22 cellular contexts compared by ENCODE assay signal in genomic region chr17:28528329-28529011, GRCh38. TPM values are rescaled to one million over a fixed set of nuclear protein-coding genes. Genes with fewer than 3 reads are reported as not detected.
DNase-seq lines count a peak whose midpoint lies in the region; ATAC-seq and TF ChIP-seq lines count a peak whose summit lies in the region.
"Had no signal": no experiment of that assay in that cellular context is flagged by ENCODE, and none has a peak within 500 bp of the region (broad histone marks: within the 10 kb centered on the region; RNA-seq: fewer than 3 reads in every experiment).

No MANE protein-coding gene starts in this region.

- H3K4me3 ChIP-seq in BLaER1 treated with 17β-estradiol and CSF1 and Interleukin-3, amounts not matched to agents 10 nM and 100 nM: no peak overlapping the region
- no peak overlapping the region for H3K4me3 ChIP-seq in neural progenitor cell
- H3K4me3 ChIP-seq: adrenal gland, testis had no signal

- no peaks in the 10 kb centered on the region for H3K9me3 Mint-ChIP-seq in neural progenitor cell
- no peaks in the 10 kb centered on the region for H3K9me3 Mint-ChIP-seq in activated CD8-positive, alpha-beta T cell treated with anti-CD3 and anti-CD28 coated beads, Interleukin-2, amount 10 ng/mL, durations not matched to agents 7 days and 5 days (ENCODE audit: insufficient read depth)
- H3K9me3 Mint-ChIP-seq: activated T-helper 17 cell treated with anti-CD3 and anti-CD28 coated beads, Interleukin-2, amount 50 U/mL, for 72 hours; IgD-negative memory B cell had no signal

- H3K4me1 Mint-ChIP-seq in neural progenitor cell: peaks cover 41% of the 10 kb centered on the region
- H3K4me1 Mint-ChIP-seq in activated CD8-positive, alpha-beta T cell treated with anti-CD3 and anti-CD28 coated beads, Interleukin-2, amount 10 ng/mL, durations not matched to agents 7 days and 5 days (ENCODE audit: low read depth): no peaks in the 10 kb centered on the region
- H3K4me1 Mint-ChIP-seq: activated T-helper 17 cell treated with anti-CD3 and anti-CD28 coated beads, Interleukin-2, amount 50 U/mL, for 72 hours; IgD-negative memory B cell had no signal

- no peaks in the 10 kb centered on the region for H3K9me3 ChIP-seq in BLaER1 treated with 17β-estradiol and CSF1 and Interleukin-3, amounts not matched to agents 10 nM and 100 nM (replicated peaks in 1 of 11)
- no peaks in the 10 kb centered on the region for H3K9me3 ChIP-seq in neural progenitor cell (ENCODE audit: low read depth)
- H3K9me3 ChIP-seq: adrenal gland, testis had no signal

- H3K27ac Mint-ChIP-seq in neural progenitor cell: no peak overlapping the region
- no peak overlapping the region for H3K27ac Mint-ChIP-seq in activated CD8-positive, alpha-beta T cell treated with anti-CD3 and anti-CD28 coated beads, Interleukin-2, amount 10 ng/mL, durations not matched to agents 7 days and 5 days
- H3K27ac Mint-ChIP-seq: activated T-helper 17 cell treated with anti-CD3 and anti-CD28 coated beads, Interleukin-2, amount 50 U/mL, for 72 hours; IgD-negative memory B cell had no signal

- H4K20me1 ChIP-seq in BLaER1 treated with 17β-estradiol and CSF1 and Interleukin-3, amounts not matched to agents 10 nM and 100 nM: no peaks in the 10 kb centered on the region; a peak in 1 of 22 replicates
- H4K20me1 ChIP-seq in neural progenitor cell (ENCODE audit: low read depth): no peaks in the 10 kb centered on the region

- CTCF ChIA-PET in activated CD8-positive, alpha-beta T cell treated with anti-CD3 and anti-CD28 coated beads, Interleukin-2, amount 10 ng/mL, durations not matched to agents 7 days and 5 days (lab: Charles Lee): interaction anchor here (1.0 to 1.5 kb wide), 2 partner anchors 13 to 21 kb away, joined by 3 to 4 read pairs; no protein-coding TSS in a partner anchor

- H3K36me3 Mint-ChIP-seq in neural progenitor cell: no peaks in the 10 kb centered on the region
- H3K36me3 Mint-ChIP-seq in activated CD8-positive, alpha-beta T cell treated with anti-CD3 and anti-CD28 coated beads, Interleukin-2, amount 10 ng/mL, durations not matched to agents 7 days and 5 days (ENCODE audit: low read depth): no peaks in the 10 kb centered on the region

- H3K27me3 ChIP-seq in BLaER1 treated with 17β-estradiol and CSF1 and Interleukin-3, amounts not matched to agents 10 nM and 100 nM: no peaks in the 10 kb centered on the region
- no peaks in the 10 kb centered on the region for H3K27me3 ChIP-seq in neural progenitor cell
- H3K27me3 ChIP-seq: testis had no signal

- no peak overlapping the region for H2AFZ ChIP-seq in neural progenitor cell (replicated peaks)

- DNase-seq in M059J (ENCODE audit: low read depth): peak; percentile 70
- no peak for DNase-seq in epithelial cell of prostate (ENCODE audit: low read depth, low spot score)
- DNase-seq in neural progenitor cell (ENCODE audit: low spot score): peak; percentile 71
- DNase-seq in NCI-H1417 (lab: John Stamatoyannopoulos, UW): no peak
- DNase-seq in activated CD8-positive, alpha-beta T cell treated with anti-CD3 and anti-CD28 coated beads, Interleukin-2, amount 10 ng/mL, durations not matched to agents 7 days and 5 days: no peak
- DNase-seq in activated naive CD4-positive, alpha-beta T cell treated with anti-CD3 and anti-CD28 coated beads, Interleukin-2, amount 50 U/mL, for 16 hours: no peak
- DNase-seq: adrenal gland; AML-193; GOT3; left cardiac atrium; NCI-H1092 treated with DMSO at 0.1 percent for 48 hours; SHP77 treated with DMSO at 0.1 percent for 48 hours; stimulated activated CD4-positive, alpha-beta T cell treated with anti-CD3 and anti-CD28 coated beads, Interleukin-2, amount 100 ng/mL, for 48 hours; testis had no signal

- no peaks in the 10 kb centered on the region for H3F3A ChIP-seq in neural progenitor cell (ENCODE audit: low read depth)

- H3K4me2 ChIP-seq in BLaER1 treated with 17β-estradiol and CSF1 and Interleukin-3, amounts not matched to agents 10 nM and 100 nM: peak overlapping the region in 6 of 11 experiments; percentile 7 to 30 (median 18); a peak in 6 of 22 replicates
- H3K4me2 ChIP-seq in neural progenitor cell: no peak overlapping the region

- no peak overlapping the region for H3K27ac ChIP-seq in BLaER1 treated with 17β-estradiol and CSF1 and Interleukin-3, amounts not matched to agents 10 nM and 100 nM
- H3K27ac ChIP-seq in epithelial cell of prostate (peak overlapping the region; percentile 52), neural progenitor cell (no peak overlapping the region)
- H3K27ac ChIP-seq: adrenal gland, testis had no signal

- peaks cover 15 to 42% (median 28%) of the 10 kb centered on the region in 10 experiments for H3K4me1 ChIP-seq in BLaER1 treated with 17β-estradiol and CSF1 and Interleukin-3, amounts not matched to agents 10 nM and 100 nM
- H3K4me1 ChIP-seq in neural progenitor cell: no peaks in the 10 kb centered on the region
- H3K4me1 ChIP-seq: adrenal gland, testis had no signal

- no peak for TF ChIP-seq CTCF in neural progenitor cell (IDR thresholded peaks at IDR 0.05)

- H3K9ac ChIP-seq in BLaER1 treated with 17β-estradiol and CSF1 and Interleukin-3, amounts not matched to agents 10 nM and 100 nM: no peak overlapping the region
- no peak overlapping the region for H3K9ac ChIP-seq in neural progenitor cell

- H3K27me3 Mint-ChIP-seq in neural progenitor cell (ENCODE audit: insufficient read depth, low read depth): peaks cover 10% of the 10 kb centered on the region
- no peaks in the 10 kb centered on the region for H3K27me3 Mint-ChIP-seq in activated CD8-positive, alpha-beta T cell treated with anti-CD3 and anti-CD28 coated beads, Interleukin-2, amount 10 ng/mL, durations not matched to agents 7 days and 5 days (ENCODE audit: low read depth)
- H3K27me3 Mint-ChIP-seq: activated T-helper 17 cell treated with anti-CD3 and anti-CD28 coated beads, Interleukin-2, amount 50 U/mL, for 72 hours had no signal

- H3K4me3 Mint-ChIP-seq in neural progenitor cell: peak overlapping the region; percentile 30
- no peak overlapping the region for H3K4me3 Mint-ChIP-seq in activated CD8-positive, alpha-beta T cell treated with anti-CD3 and anti-CD28 coated beads, Interleukin-2, amount 10 ng/mL, durations not matched to agents 7 days and 5 days
- H3K4me3 Mint-ChIP-seq: activated T-helper 17 cell treated with anti-CD3 and anti-CD28 coated beads, Interleukin-2, amount 50 U/mL, for 72 hours had no signal

- ATAC-seq in activated CD8-positive, alpha-beta T cell treated with anti-CD3 and anti-CD28 coated beads, Interleukin-2, amount 10 ng/mL, durations not matched to agents 7 days and 5 days: no peak
- no peak for ATAC-seq in GM21367 (IDR thresholded peaks at IDR 0.05; ENCODE audit: unreplicated experiment)
- ATAC-seq: activated T-helper 17 cell treated with anti-CD3 and anti-CD28 coated beads, Interleukin-2, amount 50 U/mL, for 72 hours; left cardiac atrium; sciatic nerve had no signal

- H3K79me2 ChIP-seq in neural progenitor cell (ENCODE audit: low read depth): no peaks in the 10 kb centered on the region

- H3K36me3 ChIP-seq in BLaER1 treated with 17β-estradiol and CSF1 and Interleukin-3, amounts not matched to agents 10 nM and 100 nM: no peaks in the 10 kb centered on the region
- H3K36me3 ChIP-seq in neural progenitor cell: no peaks in the 10 kb centered on the region
- H3K36me3 ChIP-seq: adrenal gland had no signal

- POLR2A ChIA-PET in activated CD8-positive, alpha-beta T cell treated with anti-CD3 and anti-CD28 coated beads, Interleukin-2, amount 10 ng/mL, durations not matched to agents 7 days and 5 days (lab: Charles Lee): no interaction called here

RNA-seq across cellular contexts. Expression of gene FOXN1, which starts 22.3 kb away (rescaled TPM):
- not detected in 2 replicates for total RNA-seq in M059J (2014; rRNA removed; shearing (Covaris generic))
- not detected in 2 replicates for total RNA-seq in neural progenitor cell (ENCODE audit: low replicate concordance)
- not detected for total RNA-seq in activated CD8-positive, alpha-beta T cell treated with anti-CD3 and anti-CD28 coated beads, Interleukin-2, amount 10 ng/mL, durations not matched to agents 7 days and 5 days
- total RNA-seq: activated CD8-positive, alpha-beta memory T cell treated with anti-CD3 and anti-CD28 coated beads for 36 hours; activated T-helper 17 cell treated with anti-CD3 and anti-CD28 coated beads, Interleukin-2, amount 50 U/mL, for 72 hours; adrenal gland; left cardiac atrium; omental fat pad; sciatic nerve; T-helper 2 cell treated with Interferon-gamma antibody and Interleukin-4, amounts not matched to agents 100 ng/mL and 5 ng/mL, for 36 hours had no signal

RNA-seq across cellular contexts. Expression of gene UNC119, which starts 24.0 kb away (rescaled TPM):
- 29.8 and 36.9 TPM in 2 replicates for total RNA-seq in M059J (2014; rRNA removed; shearing (Covaris generic))
- 61.4 and 103 TPM in 2 replicates for total RNA-seq in neural progenitor cell (ENCODE audit: low replicate concordance)
- total RNA-seq in activated CD8-positive, alpha-beta T cell treated with anti-CD3 and anti-CD28 coated beads, Interleukin-2, amount 10 ng/mL, durations not matched to agents 7 days and 5 days: 10 to 100 TPM; 41.6 to 48.1 TPM

RNA-seq across cellular contexts. Expression of gene PIGS, which starts 42.9 kb away (rescaled TPM):
- 112 and 119 TPM in 2 replicates for total RNA-seq in M059J (2014; rRNA removed; shearing (Covaris generic))
- total RNA-seq in neural progenitor cell (ENCODE audit: low replicate concordance): 15.2 and 39.5 TPM in 2 replicates
- total RNA-seq in activated CD8-positive, alpha-beta T cell treated with anti-CD3 and anti-CD28 coated beads, Interleukin-2, amount 10 ng/mL, durations not matched to agents 7 days and 5 days: 10 to 100 TPM; 60.0 to 61.1 TPM

RNA-seq across cellular contexts. Expression of gene ALDOC, which starts 48.2 kb away (rescaled TPM):
- total RNA-seq in M059J (2014; rRNA removed; shearing (Covaris generic)): 0.32 TPM in 1 of 2 replicates, not detected in the other
- total RNA-seq in neural progenitor cell (ENCODE audit: low replicate concordance): 38.6 and 66.6 TPM in 2 replicates
- 10 to 100 TPM; 97.3 to 99.7 TPM for total RNA-seq in activated CD8-positive, alpha-beta T cell treated with anti-CD3 and anti-CD28 coated beads, Interleukin-2, amount 10 ng/mL, durations not matched to agents 7 days and 5 days

RNA-seq across cellular contexts. Expression of gene SLC13A2, which starts 55.0 kb away (rescaled TPM):
- not detected in 2 replicates for total RNA-seq in M059J (2014; rRNA removed; shearing (Covaris generic))
- not detected in 2 replicates for total RNA-seq in neural progenitor cell (ENCODE audit: low replicate concordance)
- not detected for total RNA-seq in activated CD8-positive, alpha-beta T cell treated with anti-CD3 and anti-CD28 coated beads, Interleukin-2, amount 10 ng/mL, durations not matched to agents 7 days and 5 days
- total RNA-seq: activated CD8-positive, alpha-beta memory T cell treated with anti-CD3 and anti-CD28 coated beads for 36 hours; activated T-helper 17 cell treated with anti-CD3 and anti-CD28 coated beads, Interleukin-2, amount 50 U/mL, for 72 hours; adrenal gland; left cardiac atrium; omental fat pad; sciatic nerve; T-helper 2 cell treated with Interferon-gamma antibody and Interleukin-4, amounts not matched to agents 100 ng/mL and 5 ng/mL, for 36 hours had no signal

Comparison
In these comparisons a context has a peak if more than half of its experiments do, and no peak if none do; other contexts are left out.
1. DNase-seq: peak in M059J (single experiment) and neural progenitor cell (single experiment); none in epithelial cell of prostate (single experiment), NCI-H1417 (0 of 3), activated CD8-positive, alpha-beta T cell treated with anti-CD3 and anti-CD28 coated beads, Interleukin-2, amount 10 ng/mL, durations not matched to agents 7 days and 5 days (single experiment) and activated naive CD4-positive, alpha-beta T cell treated with anti-CD3 and anti-CD28 coated beads, Interleukin-2, amount 50 U/mL, for 16 hours (single experiment).